Comparison of ENCODE assay signal across 1 cellular context in the genomic region with DNA sequence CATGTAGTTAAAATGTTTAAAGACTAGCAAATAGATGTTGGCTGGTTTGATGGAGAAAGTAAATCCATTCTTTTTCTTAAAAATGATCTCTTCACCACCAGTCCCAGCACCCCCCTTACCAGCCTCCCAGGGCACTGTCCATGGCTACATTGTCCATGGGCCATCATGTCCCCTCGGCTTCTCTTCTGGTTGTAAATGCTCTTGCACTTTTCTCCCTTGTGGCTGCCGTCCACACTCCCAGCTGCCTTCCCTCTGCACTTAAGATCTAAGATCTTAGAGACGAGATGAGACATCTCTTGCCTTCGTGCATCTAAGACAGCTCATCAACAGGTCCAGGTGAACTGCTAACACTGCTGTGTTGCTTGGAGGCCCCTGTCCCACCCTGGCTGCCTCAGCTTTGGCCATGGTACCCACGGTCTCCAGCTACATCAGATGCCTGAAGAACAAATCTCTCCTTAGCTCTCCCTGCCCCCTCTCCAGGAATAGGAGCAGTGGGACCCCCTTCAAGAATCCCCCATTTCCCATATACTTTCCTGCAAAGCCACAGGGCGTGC.
A peak's percentile ranks its signal among the peaks of the same experiment; 100 is the strongest.
TF ChIP-seq lines count a peak whose summit lies in the region.

No MANE protein-coding gene starts in this region.

TF ChIP-seq in K562, 482 proteins besides CTCF, POLR2A, EP300 and RAD21:
- no peak for TF ChIP-seq SIX5 (IDR thresholded peaks at IDR 0.05; ENCODE audit: borderline replicate concordance in 1 of 2, insufficient read depth in 1 of 2, low read depth in 1 of 2, low read length in 2 of 2)
- TF ChIP-seq PRMT5 (CRISPR knock-in tag; IDR thresholded peaks at IDR 0.05) = peak; percentile 29; the same call in 1 of the 2 replicates
